15 cellular contexts compared by ENCODE assay signal in the genomic region with DNA sequence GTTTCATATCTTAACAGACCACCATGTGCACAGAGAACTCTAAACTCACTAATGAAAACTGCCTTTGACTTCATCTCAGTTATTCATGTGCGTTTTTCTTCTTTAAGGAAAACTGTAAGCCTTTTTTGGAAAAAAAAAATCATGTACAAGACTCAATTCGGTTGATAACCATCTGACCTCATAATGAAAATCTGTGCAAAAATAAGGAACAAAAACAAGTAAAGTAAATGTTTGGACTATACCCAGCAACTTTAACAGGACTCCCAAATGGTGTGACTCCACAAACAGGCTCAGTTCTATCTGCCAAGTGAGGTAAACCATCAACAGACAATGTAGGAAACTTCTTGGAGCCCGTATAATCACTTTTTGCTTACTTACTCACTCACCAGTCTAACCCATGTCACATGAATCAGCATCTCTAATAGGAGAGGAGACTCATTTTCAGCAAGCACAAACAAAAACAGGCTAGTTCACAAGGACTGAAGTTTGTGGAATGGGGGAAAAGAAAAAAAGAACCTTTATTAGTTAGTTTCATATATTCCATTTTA. TPM values are rescaled to one million over a fixed set of nuclear protein-coding genes. Genes with fewer than 3 reads are reported as not detected.
DNase-seq lines count a peak whose midpoint lies in the region; ATAC-seq, FAIRE-seq and TF ChIP-seq lines count a peak whose summit lies in the region.
"Had no signal": no experiment of that assay in that cellular context is flagged by ENCODE, and none has a peak within 500 bp of the region (broad histone marks: within the 10 kb centered on the region; RNA-seq: fewer than 3 reads in every experiment).

No MANE protein-coding gene starts in this region.

- H3K27me3 ChIP-seq in bronchial epithelial cell (ENCODE audit: control insufficient read depth, insufficient read depth, low read length), result no peaks in the 10 kb centered on the region

- TF ChIP-seq EP300 in A549 (IDR thresholded peaks at IDR 0.05), result no peak

- TF ChIP-seq POLR2A in A549 (IDR thresholded peaks at IDR 0.05; ENCODE audit: low read length), result no peak
- no peak for TF ChIP-seq POLR2A in lower leg skin (IDR thresholded peaks at IDR 0.05)

- H3K27me3 Mint-ChIP-seq in activated naive CD8-positive, alpha-beta T cell treated with anti-CD3 and anti-CD28 coated beads, Interleukin-2, amount 50 U/mL, for 24 hours, result no peaks in the 10 kb centered on the region
- H3K27me3 Mint-ChIP-seq: activated naive CD8-positive, alpha-beta T cell treated with anti-CD3 and anti-CD28 coated beads, Interleukin-2, amount 10 ng/mL, durations not matched to agents 7 days and 5 days; stimulated activated naive CD8-positive, alpha-beta T cell treated with anti-CD3 and anti-CD28 coated beads, Interleukin-15, Interleukin-2, amounts not matched to agents 100 ng/mL and 50 ng/mL, for 24 hours had no signal

- no peaks in the 10 kb centered on the region for H3K36me3 ChIP-seq in bronchial epithelial cell (ENCODE audit: control insufficient read depth, insufficient read depth, low read length)

- no peak overlapping the region for H3K27ac Mint-ChIP-seq in activated naive CD8-positive, alpha-beta T cell treated with anti-CD3 and anti-CD28 coated beads, Interleukin-2, amount 50 U/mL, for 24 hours
- H3K27ac Mint-ChIP-seq: activated CD8-positive, alpha-beta T cell treated with anti-CD3 and anti-CD28 coated beads, Interleukin-2, amount 10 ng/mL, durations not matched to agents 7 days and 5 days; activated naive CD8-positive, alpha-beta T cell treated with anti-CD3 and anti-CD28 coated beads, Interleukin-2, amount 10 ng/mL, durations not matched to agents 7 days and 5 days; stimulated activated naive CD8-positive, alpha-beta T cell treated with anti-CD3 and anti-CD28 coated beads, Interleukin-15, Interleukin-2, amounts not matched to agents 100 ng/mL and 50 ng/mL, for 24 hours had no signal

- peak in 1 of 2 experiments; percentile 78 for DNase-seq in A549 (ENCODE audit: low read depth in 1 of 2, low spot score in 1 of 2)
- DNase-seq in LHCN-M2 (ENCODE audit: low read depth), result peak; percentile 62
- DNase-seq in bronchial epithelial cell (ENCODE audit: low read depth), result peak; percentile 83
- peak; percentile 77 for DNase-seq in kidney tubule cell (ENCODE audit: low spot score)
- no peak for DNase-seq in activated T-cell treated with anti-CD3 and anti-CD28 coated beads, Interleukin-2, amount 50 U/mL, for 48 hours
- DNase-seq in NCI-H1105 treated with DMSO at 0.1 percent for 48 hours (lab: John Stamatoyannopoulos, UW), result no peak
- no peak for DNase-seq in activated naive CD8-positive, alpha-beta T cell treated with anti-CD3 and anti-CD28 coated beads, Interleukin-2, amount 50 U/mL, for 24 hours
- DNase-seq in lower leg skin (ENCODE audit: low spot score in 2 of 2), result no peak
- DNase-seq: activated CD8-positive, alpha-beta T cell treated with anti-CD3 and anti-CD28 coated beads, Interleukin-2, amount 10 ng/mL, durations not matched to agents 7 days and 5 days; activated naive CD8-positive, alpha-beta T cell treated with anti-CD3 and anti-CD28 coated beads, Interleukin-2, amount 10 ng/mL, durations not matched to agents 7 days and 5 days; NCI-H748 treated with DMSO at 0.1 percent for 48 hours; stimulated activated CD4-positive, alpha-beta T cell treated with anti-CD3 and anti-CD28 coated beads, Interleukin-4, amount 100 ng/mL, for 24 hours; T-helper 1 cell had no signal

- no peak overlapping the region for H3K4me3 ChIP-seq in A549
- no peak overlapping the region for H3K4me3 ChIP-seq in bronchial epithelial cell (ENCODE audit: low read depth, low read length)
- H3K4me3 ChIP-seq in lower leg skin (ENCODE audit: low read depth, poor library complexity, severe bottlenecking), result no peak overlapping the region

- intact Hi-C loops in lower leg skin (cut with DNase I; ENCODE audit: low total_unique reads), result no loop called here

- no peaks in the 10 kb centered on the region for H3K9me3 Mint-ChIP-seq in activated naive CD8-positive, alpha-beta T cell treated with anti-CD3 and anti-CD28 coated beads, Interleukin-2, amount 50 U/mL, for 24 hours
- H3K9me3 Mint-ChIP-seq: activated naive CD8-positive, alpha-beta T cell treated with anti-CD3 and anti-CD28 coated beads, Interleukin-2, amount 10 ng/mL, durations not matched to agents 7 days and 5 days; stimulated activated naive CD8-positive, alpha-beta T cell treated with anti-CD3 and anti-CD28 coated beads, Interleukin-15, Interleukin-2, amounts not matched to agents 100 ng/mL and 50 ng/mL, for 24 hours had no signal

- CTCF ChIA-PET in A549 (lab: Yijun Ruan, JAX), result interaction anchor here (0.6 to 1.2 kb wide), 3 partner anchors 10 to 1762 kb away, joined by 3 to 5 read pairs (median 3); partner anchors contain the start of genes APOO, CXorf58 and SAT1

- no peak for TF ChIP-seq RAD21 in A549 (conservative IDR thresholded peaks at IDR 0.05 in 1 of 2, IDR thresholded peaks at IDR 0.05 in 1 of 2)

- peak in 1 of 2 experiments; percentile 40; a peak in 3 of 6 replicates for ATAC-seq in A549
- ATAC-seq in activated naive CD8-positive, alpha-beta T cell treated with anti-CD3 and anti-CD28 coated beads, Interleukin-2, amount 50 U/mL, for 24 hours, result no peak
- ATAC-seq: activated CD8-positive, alpha-beta T cell treated with anti-CD3 and anti-CD28 coated beads, Interleukin-2, amount 10 ng/mL, durations not matched to agents 7 days and 5 days had no signal

- peak overlapping the region; percentile 91 to 95 for H3K27ac ChIP-seq in A549

- no peaks in the 10 kb centered on the region for H3K9me3 ChIP-seq in A549

- H3K4me2 ChIP-seq in A549, result peak overlapping the region; percentile 87

- POLR2A ChIA-PET in A549 (lab: Yijun Ruan, JAX), result interaction anchor here (3.8 kb wide), 1 partner anchor 116 kb away, joined by 35 read pairs; the partner anchor contains the start of gene SAT1

- peaks cover 67% of the 10 kb centered on the region for H3K4me1 ChIP-seq in A549

- peaks cover 7% of the 10 kb centered on the region for H3K4me1 Mint-ChIP-seq in activated naive CD8-positive, alpha-beta T cell treated with anti-CD3 and anti-CD28 coated beads, Interleukin-2, amount 50 U/mL, for 24 hours

- H3K36me3 Mint-ChIP-seq in activated naive CD8-positive, alpha-beta T cell treated with anti-CD3 and anti-CD28 coated beads, Interleukin-2, amount 50 U/mL, for 24 hours (ENCODE audit: low read depth), result no peaks in the 10 kb centered on the region
- H3K36me3 Mint-ChIP-seq: activated naive CD8-positive, alpha-beta T cell treated with anti-CD3 and anti-CD28 coated beads, Interleukin-2, amount 10 ng/mL, durations not matched to agents 7 days and 5 days had no signal

- no peak for TF ChIP-seq CTCF in A549 (IDR thresholded peaks at IDR 0.05)
- TF ChIP-seq CTCF in bronchial epithelial cell (IDR thresholded peaks at IDR 0.05; ENCODE audit: insufficient read depth, low read length, severe bottlenecking), result no peak
- no peak for TF ChIP-seq CTCF in lower leg skin (IDR thresholded peaks at IDR 0.05)

- 6% methylated on average over 3 of the region's 3 CpGs for WGBS in A549 (ENCODE audit: missing lambda C conversion rate)
- WGBS in lower leg skin, 2 donors, result 52 to 54% methylated on average over 3 of the region's 3 CpGs

- FAIRE-seq in A549 (lab: Jason Lieb, UNC) (peak; percentile 99), bronchial epithelial cell (lab: Jason Lieb, UNC) (no peak)

- no peak overlapping the region for H3K4me3 Mint-ChIP-seq in activated naive CD8-positive, alpha-beta T cell treated with anti-CD3 and anti-CD28 coated beads, Interleukin-2, amount 50 U/mL, for 24 hours
- H3K4me3 Mint-ChIP-seq: activated CD8-positive, alpha-beta T cell treated with anti-CD3 and anti-CD28 coated beads, Interleukin-2, amount 10 ng/mL, durations not matched to agents 7 days and 5 days; activated naive CD8-positive, alpha-beta T cell treated with anti-CD3 and anti-CD28 coated beads, Interleukin-2, amount 10 ng/mL, durations not matched to agents 7 days and 5 days; stimulated activated naive CD8-positive, alpha-beta T cell treated with anti-CD3 and anti-CD28 coated beads, Interleukin-15, Interleukin-2, amounts not matched to agents 100 ng/mL and 50 ng/mL, for 24 hours had no signal

TF ChIP-seq in A549, 52 proteins besides CTCF, POLR2A, EP300 and RAD21:
- TF ChIP-seq EHMT2 (IDR thresholded peaks at IDR 0.05; ENCODE audit: low read depth) (no peak), FOSL2 (IDR thresholded peaks at IDR 0.05) (no peak), FOSL2 (CRISPR knock-in tag; IDR thresholded peaks at IDR 0.05) (peak; percentile 49), MAX (IDR thresholded peaks at IDR 0.05) (peak; percentile 16; the same call in 1 of the 2 replicates), MAFK (IDR thresholded peaks at IDR 0.05; ENCODE audit: partially characterized antibody) (peak; percentile 64), ESRRA (IDR thresholded peaks at IDR 0.05; ENCODE audit: borderline replicate concordance, low read length) (no peak), JUNB (IDR thresholded peaks at IDR 0.05) (peak; percentile 41; the same call in 1 of the 2 replicates)

RNA-seq across cellular contexts. Expression of gene APOO, which starts 9.3 kb away (rescaled TPM):
- 48.5 and 59.4 TPM in 2 replicates for polyA plus RNA-seq in A549 (2011; rRNA removed)
- 30.5 and 33.8 TPM in 2 replicates for polyA plus RNA-seq in A549 (2012; cell fraction: cytosol; rRNA removed)
- polyA plus RNA-seq in A549 (2012; cell fraction: nucleus; rRNA removed), result 10.6 and 10.7 TPM in 2 replicates
- polyA plus RNA-seq in A549 (2017; fragmentation: RNase III; extraction: RNeasy Plus Mini Kit Qiagen cat#74134 plus additional on column Dnase treatment), result 33.3 to 35.1 TPM (median 33.5 TPM) in 3 replicates
- polyA minus RNA-seq in A549 (2011; rRNA and poly(A)+ RNA removed), result 9.4 and 9.8 TPM in 2 replicates
- 14.6 and 14.7 TPM in 2 replicates for total RNA-seq in LHCN-M2 (2014; rRNA removed)
- polyA plus RNA-seq in LHCN-M2 (2012), result 23.9 TPM
- total RNA-seq in bronchial epithelial cell, result 6.0 and 7.4 TPM in 2 replicates
- total RNA-seq in lower leg skin, result 10 to 100 TPM in 2 of 4 donors, 1 to 10 TPM in 2; 2.7 to 31.7 (median 13.9) TPM

RNA-seq across cellular contexts. Expression of gene CXorf58, which starts 9.3 kb away (rescaled TPM):
- polyA plus RNA-seq in A549 (2011; rRNA removed) (0.37 and 0.47 TPM in 2 replicates), A549 (2017; fragmentation: RNase III; extraction: RNeasy Plus Mini Kit Qiagen cat#74134 plus additional on column Dnase treatment) (0.07 to 0.16 TPM (median 0.15 TPM) in 3 replicates)
- 0.04 and 0.09 TPM in 2 replicates for polyA plus RNA-seq in A549 (2012; cell fraction: cytosol; rRNA removed)
- polyA plus RNA-seq in A549 (2012; cell fraction: nucleus; rRNA removed), result 0.02 and 0.10 TPM in 2 replicates
- not detected in 2 replicates for polyA minus RNA-seq in A549 (2011; rRNA and poly(A)+ RNA removed)
- total RNA-seq in LHCN-M2 (2014; rRNA removed) (0.06 TPM in 1 of 2 replicates, not detected in the other), bronchial epithelial cell (not detected in 2 replicates), lower leg skin (under 1 TPM in 1 of 4 donors, not detected in 3; 0.26 TPM)
- not detected for polyA plus RNA-seq in LHCN-M2 (2012)
- total RNA-seq: activated naive CD8-positive, alpha-beta T cell treated with anti-CD3 and anti-CD28 coated beads, Interleukin-2, amount 10 ng/mL, durations not matched to agents 7 days and 5 days; epithelial cell of proximal tubule had no signal

Comparison
In these comparisons a context has a peak if more than half of its experiments do, and no peak if none do; other contexts are left out.
1. DNase-seq: peak in LHCN-M2 (single experiment), bronchial epithelial cell (single experiment) and kidney tubule cell (single experiment); none in activated T-cell treated with anti-CD3 and anti-CD28 coated beads, Interleukin-2, amount 50 U/mL, for 48 hours (0 of 2), NCI-H1105 treated with DMSO at 0.1 percent for 48 hours (single experiment), activated naive CD8-positive, alpha-beta T cell treated with anti-CD3 and anti-CD28 coated beads, Interleukin-2, amount 50 U/mL, for 24 hours (single experiment) and lower leg skin (0 of 2).